1 cellular context compared by ENCODE assay signal in genomic region chr19:23507441-23507840, GRCh38.
TF ChIP-seq lines count a peak whose summit lies in the region.

No MANE protein-coding gene starts in this region.

TF ChIP-seq in GM23338, 12 proteins besides CTCF, POLR2A, EP300 and RAD21 (continued from another document):
- no peak for TF ChIP-seq ZNF462 (CRISPR knock-in tag; IDR thresholded peaks at IDR 0.05)
